ENCODE assay signal across 8 cellular contexts in the genomic region with DNA sequence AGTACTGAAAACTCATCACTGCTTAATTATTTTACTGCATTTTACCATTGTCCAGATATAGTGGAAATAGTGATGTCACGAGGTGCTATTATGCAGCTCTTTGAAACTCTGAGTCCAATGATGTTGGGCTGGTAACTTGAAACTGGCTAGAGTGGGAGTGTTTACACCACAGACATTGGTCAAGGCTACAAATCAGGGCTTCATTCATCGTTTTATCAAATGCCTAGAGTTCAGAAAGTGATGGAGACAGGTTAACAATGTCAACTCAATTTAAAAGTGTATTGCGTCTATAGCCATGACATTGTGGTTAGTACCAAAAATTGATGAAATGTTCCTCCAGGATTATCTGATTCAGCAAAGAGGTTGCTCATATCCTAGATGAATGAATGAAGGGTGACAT. TPM values are rescaled to one million over a fixed set of nuclear protein-coding genes. Genes with fewer than 3 reads are reported as not detected.
"Had no signal": no experiment of that assay in that cellular context is flagged by ENCODE, and none has a peak within 500 bp of the region (broad histone marks: within the 10 kb centered on the region; RNA-seq: fewer than 3 reads in every experiment).

No MANE protein-coding gene starts in this region.

- H3K9ac ChIP-seq: KMS-11 had no signal

- ATAC-seq: HepG2 had no signal

- H3K4me3 Mint-ChIP-seq: IgD-negative memory B cell had no signal

- H3K4me2 ChIP-seq: KMS-11 had no signal

- DNase-seq: IMR-90, KBM-7, KG1 had no signal

- H3K27ac Mint-ChIP-seq: IgD-negative memory B cell had no signal

- H3K27ac ChIP-seq: HL-60, KMS-11 had no signal

- FAIRE-seq: HepG2, HTR-8/SVneo had no signal

- H3K9me3 Mint-ChIP-seq: IgD-negative memory B cell had no signal

RNA-seq across cellular contexts. Expression of a gene that starts 12.7 kb away (rescaled TPM):
- total RNA-seq: HepG2, IMR-90 had no signal
- polyA plus RNA-seq: HepG2, IgD-negative memory B cell had no signal

RNA-seq across cellular contexts. Expression of a gene that starts 31.3 kb away (rescaled TPM):
- total RNA-seq: HepG2, IMR-90 had no signal
- polyA plus RNA-seq: HepG2, IgD-negative memory B cell, IMR-90 had no signal
